9 cellular contexts compared by ENCODE assay signal in the genomic region with DNA sequence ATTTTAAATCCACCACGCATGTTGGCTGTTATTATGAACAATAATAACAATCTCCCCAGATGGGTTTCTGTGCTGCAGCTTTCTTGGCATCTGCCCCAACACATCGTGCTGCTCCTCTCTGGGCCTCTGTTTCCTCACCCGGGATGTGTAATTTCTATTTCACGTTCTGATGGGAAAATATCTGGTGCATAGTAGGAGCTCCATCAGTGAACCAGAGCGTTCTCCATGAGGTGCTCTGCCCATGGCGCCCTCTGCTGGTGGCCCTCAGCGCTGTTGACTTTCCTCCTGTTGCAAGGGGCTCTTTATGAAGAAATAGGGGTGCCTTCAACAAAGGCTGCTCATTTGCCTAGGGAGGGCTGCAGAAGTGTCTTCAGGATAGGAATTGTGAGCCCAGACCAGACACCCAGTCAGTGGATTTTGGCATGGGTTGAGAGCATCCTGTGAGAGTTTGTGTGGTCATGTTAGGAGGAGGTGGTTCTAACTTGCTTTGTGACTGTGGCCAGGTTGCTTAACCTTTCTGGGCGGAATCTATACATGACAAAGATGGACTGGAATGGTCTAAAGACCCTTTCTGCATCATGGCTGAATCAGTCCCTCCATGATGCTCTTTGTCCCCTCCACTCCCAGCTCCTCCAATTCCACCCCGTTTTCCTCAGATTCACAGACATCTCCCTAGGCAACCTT. TPM values are rescaled to one million over a fixed set of nuclear protein-coding genes. Genes with fewer than 3 reads are reported as not detected.
DNase-seq lines count a peak whose midpoint lies in the region; ATAC-seq and TF ChIP-seq lines count a peak whose summit lies in the region.
"Had no signal": no experiment of that assay in that cellular context is flagged by ENCODE, and none has a peak within 500 bp of the region (broad histone marks: within the 10 kb centered on the region; RNA-seq: fewer than 3 reads in every experiment).

No MANE protein-coding gene starts in this region.

- H3K4me1 ChIP-seq in endodermal cell (ENCODE audit: control insufficient read depth, insufficient read depth, low read length) (peaks cover 5% of the 10 kb centered on the region), transverse colon (no peaks in the 10 kb centered on the region)

- H3K79me2 ChIP-seq in neural cell (replicated peaks; ENCODE audit: insufficient read depth, low read length) = peaks cover 26% of the 10 kb centered on the region

- H3K27ac ChIP-seq in endodermal cell (ENCODE audit: low read depth, low read length) (no peak overlapping the region), neural cell (ENCODE audit: low read length) (no peak overlapping the region), transverse colon (no peak overlapping the region)

- no peak for DNase-seq in GM06990 (ENCODE audit: extremely low read depth, insufficient read length)
- DNase-seq in MG63 = peak; percentile 15
- peak; percentile 81 for DNase-seq in activated CD8-positive, alpha-beta memory T cell treated with anti-CD3 and anti-CD28 coated beads for 24 hours
- peak; percentile 92 for DNase-seq in endodermal cell
- peak; percentile 54 for DNase-seq in transverse colon
- no peak for DNase-seq in NCI-H1092 treated with DMSO at 0.1 percent for 48 hours (lab: John Stamatoyannopoulos, UW)

- peaks cover 48% of the 10 kb centered on the region for H3K27me3 Mint-ChIP-seq in endodermal cell (ENCODE audit: insufficient read depth)

- no peaks in the 10 kb centered on the region for H3K36me3 Mint-ChIP-seq in endodermal cell (ENCODE audit: low read depth)

- no peak overlapping the region for H3K4me3 Mint-ChIP-seq in endodermal cell

- no peak for TF ChIP-seq EP300 in neural cell (conservative IDR thresholded peaks at IDR 0.05; ENCODE audit: poor library complexity, severe bottlenecking)
- TF ChIP-seq EP300 in transverse colon (IDR thresholded peaks at IDR 0.05; ENCODE audit: low read depth) = no peak

- H3K27ac Mint-ChIP-seq in endodermal cell = no peak overlapping the region

- TF ChIP-seq RAD21 in neural cell (conservative IDR thresholded peaks at IDR 0.05) = peak; percentile 41

- no peak for TF ChIP-seq POLR2A in transverse colon (IDR thresholded peaks at IDR 0.05)

- H3K36me3 ChIP-seq in GM06990 (ENCODE audit: control insufficient read depth, insufficient read depth, low read length) (no peaks in the 10 kb centered on the region), MG63 (no peaks in the 10 kb centered on the region), endodermal cell (ENCODE audit: control insufficient read depth, insufficient read depth, low read length) (no peaks in the 10 kb centered on the region), neural cell (ENCODE audit: insufficient read depth, low read length) (peaks cover 5% of the 10 kb centered on the region), transverse colon (no peaks in the 10 kb centered on the region)

- no peak overlapping the region for H2AFZ ChIP-seq in neural cell (ENCODE audit: low read depth, low read length)

- H3K9me2 ChIP-seq in neural cell (ENCODE audit: insufficient read depth, low read length) = no peaks in the 10 kb centered on the region

- H3K9me3 ChIP-seq in MG63 (no peaks in the 10 kb centered on the region), endodermal cell (ENCODE audit: control insufficient read depth, low read length) (no peaks in the 10 kb centered on the region), neural cell (ENCODE audit: low read length) (no peaks in the 10 kb centered on the region), transverse colon (no peaks in the 10 kb centered on the region)

- TF ChIP-seq CTCF in GM06990 (IDR thresholded peaks at IDR 0.05; ENCODE audit: insufficient read depth, low read length, poor library complexity, severe bottlenecking) = peak; percentile 95
- TF ChIP-seq CTCF in endodermal cell (conservative IDR thresholded peaks at IDR 0.05) = peak; percentile 96
- peak; percentile 74 for TF ChIP-seq CTCF in neural cell (IDR thresholded peaks at IDR 0.05; ENCODE audit: poor library complexity, severe bottlenecking)
- peak; percentile 59 to 81 (median 69) for TF ChIP-seq CTCF in transverse colon (IDR thresholded peaks at IDR 0.05)

- no peak for ATAC-seq in HG02678 (IDR thresholded peaks at IDR 0.05; ENCODE audit: unreplicated experiment)

- H3K4me3 ChIP-seq in GM06990 (replicated peaks; ENCODE audit: low read depth, low read length) (no peak overlapping the region), MG63 (no peak overlapping the region), endodermal cell (ENCODE audit: low read length) (no peak overlapping the region), neural cell (ENCODE audit: low read length) (no peak overlapping the region), transverse colon (no peak overlapping the region)

- H3F3A ChIP-seq in neural cell (ENCODE audit: insufficient read depth, low read length, poor library complexity, severe bottlenecking) = no peaks in the 10 kb centered on the region

- H3K9ac ChIP-seq in endodermal cell (ENCODE audit: extremely low read depth, low read length, poor library complexity, severe bottlenecking) = no peak overlapping the region
- no peak overlapping the region for H3K9ac ChIP-seq in neural cell (ENCODE audit: low read length)

- WGBS in endodermal cell (ENCODE audit: insufficient coverage in 1 of 2, insufficient read length in 1 of 2), 2 experiments = 40 to 45% methylated on average over 7 to 9 of the region's 9 CpGs
- WGBS in transverse colon (ENCODE audit: low coverage in 1 of 2), 2 donors = 30 to 75% methylated on average over 2 to 9 of the region's 9 CpGs

- no peak overlapping the region for H3K4me2 ChIP-seq in neural cell (ENCODE audit: low read length)

- H3K9me3 Mint-ChIP-seq in endodermal cell = peaks cover 1% of the 10 kb centered on the region

- peaks cover 49% of the 10 kb centered on the region for H4K20me1 ChIP-seq in neural cell (ENCODE audit: insufficient read depth)

- in situ Hi-C loops in transverse colon (cut with MboI; ENCODE audit: low pct_ligation_motif_present in 1 of 4, low pct_unique_long_range_greater_than_20kb in 1 of 4, low sequenced_read_pairs in 3 of 4) = no loop called here

- peaks cover 22% of the 10 kb centered on the region for H3K4me1 Mint-ChIP-seq in endodermal cell

- intact Hi-C loops in transverse colon (cut with DNase I; ENCODE audit: low total_unique reads) = no loop called here

- no peaks in the 10 kb centered on the region for H3K27me3 ChIP-seq in GM06990 (replicated peaks; ENCODE audit: control insufficient read depth, insufficient read depth, low read length)
- peaks cover 8% of the 10 kb centered on the region for H3K27me3 ChIP-seq in MG63
- peaks cover 18% of the 10 kb centered on the region for H3K27me3 ChIP-seq in endodermal cell (ENCODE audit: control insufficient read depth, insufficient read depth, low read length, poor library complexity, severe bottlenecking)
- peaks cover 14% of the 10 kb centered on the region for H3K27me3 ChIP-seq in neural cell (ENCODE audit: insufficient read depth, low read depth, low read length)
- H3K27me3 ChIP-seq in transverse colon = peaks cover 85% of the 10 kb centered on the region

TF ChIP-seq in neural cell, 6 proteins besides CTCF, POLR2A, EP300 and RAD21:
- TF ChIP-seq SMC3 (conservative IDR thresholded peaks at IDR 0.05; ENCODE audit: poor library complexity) (peak; percentile 53), TAF1 (IDR thresholded peaks at IDR 0.05; ENCODE audit: low read depth) (no peak)

RNA-seq across cellular contexts. Expression of gene SCRT2, which starts 8.1 kb away (rescaled TPM):
- not detected in 2 replicates for total RNA-seq in MG63 (2014; rRNA removed; shearing (Covaris generic); ENCODE audit: low replicate concordance)
- total RNA-seq in endodermal cell (not detected), transverse colon (not detected)
- 10.8 TPM for polyA plus RNA-seq in endodermal cell (2013, experiment 1 of 2)
- 9.9 TPM for polyA plus RNA-seq in endodermal cell (2013, experiment 2 of 2)
- polyA plus RNA-seq in neural cell = 2.5 and 3.8 TPM in 2 replicates
- 10.0 and 11.2 TPM in 2 replicates for polyA minus RNA-seq in neural cell
- total RNA-seq: activated CD8-positive, alpha-beta memory T cell treated with anti-CD3 and anti-CD28 coated beads for 36 hours had no signal

RNA-seq across cellular contexts. Expression of gene SRXN1, which starts 14.5 kb away (rescaled TPM):
- total RNA-seq in MG63 (2014; rRNA removed; shearing (Covaris generic); ENCODE audit: low replicate concordance) = 57.8 and 80.0 TPM in 2 replicates
- total RNA-seq in endodermal cell (10 to 100 TPM in 1 of 2 donors, 1 to 10 TPM in 1; 9.7 to 19.3 TPM), transverse colon (10 to 100 TPM in 3 of 4 donors, 1 to 10 TPM in 1; 8.6 to 43.0 (median 21.2) TPM)
- 15.8 TPM for polyA plus RNA-seq in endodermal cell (2013, experiment 1 of 2)
- 13.7 TPM for polyA plus RNA-seq in endodermal cell (2013, experiment 2 of 2)
- polyA plus RNA-seq in neural cell = 6.9 and 7.5 TPM in 2 replicates
- polyA minus RNA-seq in neural cell = 6.3 and 6.4 TPM in 2 replicates

RNA-seq across cellular contexts. Expression of gene TCF15, which starts 57.4 kb away (rescaled TPM):
- 0.42 TPM in 1 of 2 replicates, not detected in the other for total RNA-seq in MG63 (2014; rRNA removed; shearing (Covaris generic); ENCODE audit: low replicate concordance)
- 1 to 10 TPM; 1.9 to 2.2 TPM for total RNA-seq in endodermal cell
- 1.3 TPM for polyA plus RNA-seq in endodermal cell (2013, experiment 1 of 2)
- 2.2 TPM for polyA plus RNA-seq in endodermal cell (2013, experiment 2 of 2)
- polyA plus RNA-seq in neural cell = 0.24 TPM in 1 of 2 replicates, not detected in the other
- polyA minus RNA-seq in neural cell = not detected in 2 replicates
- total RNA-seq in transverse colon = not detected
- total RNA-seq: activated CD8-positive, alpha-beta memory T cell treated with anti-CD3 and anti-CD28 coated beads for 36 hours had no signal

Comparison
In these comparisons a context has a peak if more than half of its experiments do, and no peak if none do; other contexts are left out.
1. DNase-seq: peak in MG63 (single experiment), activated CD8-positive, alpha-beta memory T cell treated with anti-CD3 and anti-CD28 coated beads for 24 hours (single experiment), endodermal cell (single experiment) and transverse colon (single experiment); none in GM06990 (single experiment) and NCI-H1092 treated with DMSO at 0.1 percent for 48 hours (single experiment).
2. Peak in every context shown above with its lines, with median percentiles within 50 percentile points of each other: CTCF ChIP-seq.